Comparison of ENCODE assay signal across 17 cellular contexts in genomic region chr2:43303889-43304288, GRCh38.
DNase-seq lines count a peak whose midpoint lies in the region; TF ChIP-seq lines count a peak whose summit lies in the region.
"Had no signal": no experiment of that assay in that cellular context is flagged by ENCODE, and none has a peak within 500 bp of the region (broad histone marks: within the 10 kb centered on the region; RNA-seq: fewer than 3 reads in every experiment).

No MANE protein-coding gene starts in this region.

- 60 to 86% methylated on average over 2 to 3 of the region's 3 CpGs for WGBS in esophagus squamous epithelium, 2 donors
- WGBS in spleen, 5 donors: 72 to 90% (median 83%) methylated on average over 3 of the region's 3 CpGs
- 93% methylated on average over 3 of the region's 3 CpGs for WGBS in smooth muscle cell (ENCODE audit: low lambda C conversion rate)

- TF ChIP-seq CTCF in KMS-11 (conservative IDR thresholded peaks at IDR 0.05; ENCODE audit: low read depth, low read length) (no peak), esophagus squamous epithelium (IDR thresholded peaks at IDR 0.05) (no peak), spleen (IDR thresholded peaks at IDR 0.05 in 8 of 11, conservative IDR thresholded peaks at IDR 0.05 in 3 of 11) (no peak), smooth muscle cell (IDR thresholded peaks at IDR 0.05; ENCODE audit: borderline replicate concordance, insufficient read depth, poor library complexity, severe bottlenecking) (no peak)

- TF ChIP-seq POLR2A in esophagus squamous epithelium (IDR thresholded peaks at IDR 0.05) (no peak), spleen (IDR thresholded peaks at IDR 0.05) (no peak)

- H3F3A ChIP-seq in smooth muscle cell (ENCODE audit: low read depth): no peaks in the 10 kb centered on the region

- peak overlapping the region; percentile 76; the same call in 1 of the 2 replicates for H3K27ac ChIP-seq in KMS-11
- H3K27ac ChIP-seq in esophagus squamous epithelium: peak overlapping the region in 3 of 4 donors; percentile 66 to 81 (median 75)
- peak overlapping the region; percentile 23 to 88 (median 78) for H3K27ac ChIP-seq in spleen
- H3K27ac ChIP-seq in smooth muscle cell (ENCODE audit: low read depth): no peak overlapping the region
- H3K27ac ChIP-seq: C4-2B had no signal

- peak; percentile 29 for DNase-seq in DMS79 treated with DMSO at 0.1 percent for 48 hours (lab: John Stamatoyannopoulos, UW)
- DNase-seq in DMS79 (lab: John Stamatoyannopoulos, UW): no peak
- no peak for DNase-seq in esophagus squamous epithelium (lab: John Stamatoyannopoulos, UW)
- DNase-seq in spleen: no peak
- no peak for DNase-seq in midbrain (lab: John Stamatoyannopoulos, UW)
- DNase-seq in smooth muscle cell (lab: John Stamatoyannopoulos, UW; ENCODE audit: unreplicated experiment): no peak
- DNase-seq in SW 1271 (lab: John Stamatoyannopoulos, UW): no peak
- DNase-seq: 8988T; activated naive CD4-positive, alpha-beta T cell treated with anti-CD3 and anti-CD28 coated beads for 36 hours; effector CD8-positive, alpha-beta T cell; HCEC 1CT; IMR-90; NCI-H1048; NCI-H526 treated with DMSO at 0.1 percent for 48 hours; stimulated activated naive B cell treated with anti-CD40 and anti-IgM and Interleukin-4, amounts not matched to agents 10 μg/mL and 1 μg/mL and 100 μg/mL, for 72 hours had no signal

- H3K4me3 ChIP-seq in KMS-11 (IDR thresholded peaks at IDR 0.05; ENCODE audit: insufficient read depth, low read depth, low read length) (no peak overlapping the region), esophagus squamous epithelium (no peak overlapping the region), spleen (no peak overlapping the region), smooth muscle cell (no peak overlapping the region)

- H3K79me2 ChIP-seq in KMS-11 (ENCODE audit: insufficient read depth, low read depth) (no peaks in the 10 kb centered on the region), smooth muscle cell (ENCODE audit: low read depth) (no peaks in the 10 kb centered on the region)

- H2AFZ ChIP-seq in KMS-11 (ENCODE audit: low read depth) (no peak overlapping the region), smooth muscle cell (ENCODE audit: low read depth) (no peak overlapping the region)

- intact Hi-C loops in esophagus squamous epithelium (cut with DNase I) (no loop called here), spleen (cut with DNase I; ENCODE audit: low total_unique reads) (no loop called here)

- H3K4me1 ChIP-seq in KMS-11 (ENCODE audit: low read depth, poor library complexity, severe bottlenecking) (peaks cover 83% of the 10 kb centered on the region), esophagus squamous epithelium (peaks cover 8 to 75% (median 51%) of the 10 kb centered on the region in 3 donors), spleen (peaks cover 0 to 64% (median 40%) of the 10 kb centered on the region in 6 donors), smooth muscle cell (ENCODE audit: low read depth) (peaks cover 8% of the 10 kb centered on the region)

- peak overlapping the region; percentile 97 for H3K4me2 ChIP-seq in KMS-11
- no peak overlapping the region for H3K4me2 ChIP-seq in smooth muscle cell

- H3K9ac ChIP-seq in KMS-11 (no peak overlapping the region), smooth muscle cell (ENCODE audit: low read depth) (no peak overlapping the region)

- H3K9me3 ChIP-seq in esophagus squamous epithelium: no peaks in the 10 kb centered on the region
- no peaks in the 10 kb centered on the region for H3K9me3 ChIP-seq in spleen
- H3K9me3 ChIP-seq in smooth muscle cell (replicated peaks; ENCODE audit: low read depth): no peaks in the 10 kb centered on the region

- no peaks in the 10 kb centered on the region for H3K36me3 ChIP-seq in KMS-11 (ENCODE audit: insufficient read depth)
- H3K36me3 ChIP-seq in esophagus squamous epithelium: no peaks in the 10 kb centered on the region
- no peaks in the 10 kb centered on the region for H3K36me3 ChIP-seq in spleen
- H3K36me3 ChIP-seq in smooth muscle cell (ENCODE audit: low read depth): no peaks in the 10 kb centered on the region

- H4K20me1 ChIP-seq in KMS-11 (ENCODE audit: insufficient read depth): no peaks in the 10 kb centered on the region
- H4K20me1 ChIP-seq in smooth muscle cell (ENCODE audit: low read depth): no peaks in the 10 kb centered on the region

- H3K27me3 ChIP-seq in KMS-11 (ENCODE audit: insufficient read depth, low read depth) (no peaks in the 10 kb centered on the region), esophagus squamous epithelium (no peaks in the 10 kb centered on the region), spleen (replicated peaks in 1 of 7) (no peaks in the 10 kb centered on the region), smooth muscle cell (ENCODE audit: low read depth) (no peaks in the 10 kb centered on the region)
